8 cellular contexts compared by ENCODE assay signal in the genomic region with DNA sequence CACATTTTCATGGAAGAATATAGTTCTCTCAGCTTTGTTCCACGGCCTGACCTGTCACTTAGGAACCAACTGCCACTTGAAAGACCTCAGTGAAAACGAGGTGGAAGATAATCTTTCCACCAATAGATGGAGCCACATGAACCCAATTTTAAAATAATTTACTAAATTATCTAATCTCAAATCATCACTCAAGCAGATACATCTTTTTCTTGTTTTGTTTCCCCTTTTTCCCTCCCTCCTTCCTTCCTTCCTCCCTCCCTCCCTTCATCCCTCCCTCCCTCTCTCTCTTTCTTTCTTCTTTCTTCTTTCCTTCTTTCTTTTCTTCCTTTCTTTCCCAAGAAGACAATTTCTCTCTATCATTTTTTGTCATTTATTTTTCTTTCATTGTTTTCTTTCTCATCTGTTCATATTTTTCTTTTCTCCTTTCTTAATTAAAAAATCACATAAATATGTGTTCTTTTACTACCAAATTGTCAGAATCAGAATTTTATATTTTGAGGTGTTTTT.
DNase-seq lines count a peak whose midpoint lies in the region; ATAC-seq and TF ChIP-seq lines count a peak whose summit lies in the region.

No MANE protein-coding gene starts in this region.

- no peak overlapping the region for H3K4me3 Mint-ChIP-seq in stimulated activated naive CD8-positive, alpha-beta T cell treated with anti-CD3 and anti-CD28 coated beads, Interleukin-15, amount 100 ng/mL, for 72 hours

- no peak for ATAC-seq in stimulated activated naive CD8-positive, alpha-beta T cell treated with anti-CD3 and anti-CD28 coated beads, Interleukin-15, amount 100 ng/mL, for 72 hours
- ATAC-seq in activated naive CD4-positive, alpha-beta T cell treated with anti-CD3 and anti-CD28 coated beads, Interleukin-2, amount 50 U/mL, for 72 hours: no peak
- no peak for ATAC-seq in GM21717 (IDR thresholded peaks at IDR 0.05; ENCODE audit: unreplicated experiment)

- H3K9me3 Mint-ChIP-seq in stimulated activated naive CD8-positive, alpha-beta T cell treated with anti-CD3 and anti-CD28 coated beads, Interleukin-15, amount 100 ng/mL, for 72 hours: peaks cover 0 to 7% of the 10 kb centered on the region in 2 donors
- no peaks in the 10 kb centered on the region for H3K9me3 Mint-ChIP-seq in activated naive CD4-positive, alpha-beta T cell treated with anti-CD3 and anti-CD28 coated beads, Interleukin-2, amount 50 U/mL, for 72 hours

- peaks cover 0 to 7% of the 10 kb centered on the region in 2 donors for H3K36me3 Mint-ChIP-seq in activated naive CD4-positive, alpha-beta T cell treated with anti-CD3 and anti-CD28 coated beads, Interleukin-2, amount 50 U/mL, for 72 hours

- peak overlapping the region in 1 of 2 donors; percentile 7 for H3K27ac Mint-ChIP-seq in stimulated activated naive CD8-positive, alpha-beta T cell treated with anti-CD3 and anti-CD28 coated beads, Interleukin-15, amount 100 ng/mL, for 72 hours
- no peak overlapping the region for H3K27ac Mint-ChIP-seq in activated naive CD4-positive, alpha-beta T cell treated with anti-CD3 and anti-CD28 coated beads, Interleukin-2, amount 50 U/mL, for 72 hours

- peaks cover 29% of the 10 kb centered on the region for H3K27me3 Mint-ChIP-seq in stimulated activated naive CD8-positive, alpha-beta T cell treated with anti-CD3 and anti-CD28 coated beads, Interleukin-15, amount 100 ng/mL, for 72 hours

- DNase-seq in DMS53 treated with DMSO at 0.1 percent for 48 hours (lab: John Stamatoyannopoulos, UW; ENCODE audit: unreplicated experiment) (peak; percentile 37), HT1080 (ENCODE audit: low read depth) (peak; percentile 68), left kidney (ENCODE audit: low read depth, low spot score) (peak; percentile 15)
- DNase-seq in stimulated activated naive CD8-positive, alpha-beta T cell treated with anti-CD3 and anti-CD28 coated beads, Interleukin-15, amount 100 ng/mL, for 72 hours: no peak
- no peak for DNase-seq in activated naive CD4-positive, alpha-beta T cell treated with anti-CD3 and anti-CD28 coated beads, Interleukin-2, amount 50 U/mL, for 72 hours (ENCODE audit: low spot score in 2 of 2)
- DNase-seq in effector CD4-positive, alpha-beta T cell: no peak

- H3K27ac ChIP-seq in VCaP: no peak overlapping the region

- H3K4me1 Mint-ChIP-seq in stimulated activated naive CD8-positive, alpha-beta T cell treated with anti-CD3 and anti-CD28 coated beads, Interleukin-15, amount 100 ng/mL, for 72 hours: no peaks in the 10 kb centered on the region

- peak; percentile 71 for TF ChIP-seq CTCF in VCaP (conservative IDR thresholded peaks at IDR 0.05)

Comparison
In these comparisons a context has a peak if more than half of its experiments do, and no peak if none do; other contexts are left out.
1. DNase-seq: peak in DMS53 treated with DMSO at 0.1 percent for 48 hours (single experiment), HT1080 (single experiment) and left kidney (single experiment); none in stimulated activated naive CD8-positive, alpha-beta T cell treated with anti-CD3 and anti-CD28 coated beads, Interleukin-15, amount 100 ng/mL, for 72 hours (0 of 2), activated naive CD4-positive, alpha-beta T cell treated with anti-CD3 and anti-CD28 coated beads, Interleukin-2, amount 50 U/mL, for 72 hours (0 of 2) and effector CD4-positive, alpha-beta T cell (single experiment).